10 cellular contexts compared by ENCODE assay signal in genomic region chr15:88918738-88919137, GRCh38. TPM values are rescaled to one million over a fixed set of nuclear protein-coding genes. Genes with fewer than 3 reads are reported as not detected.
DNase-seq lines count a peak whose midpoint lies in the region; ATAC-seq and TF ChIP-seq lines count a peak whose summit lies in the region.
"Had no signal": no experiment of that assay in that cellular context is flagged by ENCODE, and none has a peak within 500 bp of the region (broad histone marks: within the 10 kb centered on the region; RNA-seq: fewer than 3 reads in every experiment).

No MANE protein-coding gene starts in this region.

- no peak overlapping the region for H3K4me3 Mint-ChIP-seq in activated T-cell treated with anti-CD3 and anti-CD28 coated beads, Interleukin-2, amount 50 U/mL, for 4 hours

- H3K36me3 Mint-ChIP-seq in activated T-cell treated with anti-CD3 and anti-CD28 coated beads, Interleukin-2, amount 50 U/mL, for 4 hours (ENCODE audit: insufficient read depth), result no peaks in the 10 kb centered on the region

- peaks cover 10% of the 10 kb centered on the region for H3K4me1 Mint-ChIP-seq in activated T-cell treated with anti-CD3 and anti-CD28 coated beads, Interleukin-2, amount 50 U/mL, for 4 hours (ENCODE audit: low read depth)

- DNase-seq in activated CD4-positive, alpha-beta T cell treated with anti-CD3 and anti-CD28 coated beads, Interleukin-2, amount 50 U/mL, for 48 hours, result peak; percentile 56 to 65
- DNase-seq in activated CD4-positive, alpha-beta T cell treated with anti-CD3 and anti-CD28 coated beads, Interleukin-2, amount 50 U/mL, for 1 hour, result no peak
- DNase-seq in HK-2 (ENCODE audit: unreplicated experiment) (peak; percentile 68), kidney epithelial cell (ENCODE audit: low read depth) (peak; percentile 99), NCI-H187 (lab: John Stamatoyannopoulos, UW) (no peak), globus pallidus (ENCODE audit: low spot score) (no peak)
- no peak for DNase-seq in activated T-cell treated with anti-CD3 and anti-CD28 coated beads, Interleukin-2, amount 50 U/mL, for 4 hours
- DNase-seq: DND-41 had no signal

- no peaks in the 10 kb centered on the region for H3K27me3 ChIP-seq in kidney epithelial cell (ENCODE audit: control insufficient read depth, insufficient read depth, low read length)
- H3K27me3 ChIP-seq: ovary had no signal

- H3K27me3 Mint-ChIP-seq in activated T-cell treated with anti-CD3 and anti-CD28 coated beads, Interleukin-2, amount 50 U/mL, for 4 hours (ENCODE audit: low read depth), result peaks cover 23% of the 10 kb centered on the region

- no peaks in the 10 kb centered on the region for H3K36me3 ChIP-seq in kidney epithelial cell (ENCODE audit: control insufficient read depth, insufficient read depth, low read length)
- H3K36me3 ChIP-seq: ovary had no signal

- TF ChIP-seq CTCF in kidney epithelial cell (IDR thresholded peaks at IDR 0.05; ENCODE audit: insufficient read depth, low read length, poor library complexity, severe bottlenecking), result no peak

- H3K9me3 Mint-ChIP-seq in activated T-cell treated with anti-CD3 and anti-CD28 coated beads, Interleukin-2, amount 50 U/mL, for 4 hours, result no peaks in the 10 kb centered on the region

- H3K4me3 ChIP-seq in kidney epithelial cell (ENCODE audit: low read depth, low read length), result no peak overlapping the region
- H3K4me3 ChIP-seq: ovary had no signal

- ATAC-seq in activated T-cell treated with anti-CD3 and anti-CD28 coated beads, Interleukin-2, amount 50 U/mL, for 4 hours, result peak; percentile 88 to 89
- ATAC-seq in HG03025 (IDR thresholded peaks at IDR 0.05; ENCODE audit: low FRiP score, unreplicated experiment), result no peak

RNA-seq across cellular contexts. Expression of gene MFGE8, which starts 5.6 kb away (rescaled TPM):
- total RNA-seq in activated T-cell treated with anti-CD3 and anti-CD28 coated beads, Interleukin-2, amount 50 U/mL, for 4 hours, result 1 to 10 TPM; 4.7 to 5.7 (median 5.1) TPM
- total RNA-seq in kidney epithelial cell, result 261 and 270 TPM in 2 replicates

RNA-seq across cellular contexts. Expression of gene HAPLN3, which starts 23.4 kb away (rescaled TPM):
- 10 to 100 TPM; 67.4 to 87.5 (median 79.8) TPM for total RNA-seq in activated T-cell treated with anti-CD3 and anti-CD28 coated beads, Interleukin-2, amount 50 U/mL, for 4 hours
- 16.8 and 28.2 TPM in 2 replicates for total RNA-seq in kidney epithelial cell

Comparison
In these comparisons a context has a peak if more than half of its experiments do, and no peak if none do; other contexts are left out.
1. DNase-seq: peak in activated CD4-positive, alpha-beta T cell treated with anti-CD3 and anti-CD28 coated beads, Interleukin-2, amount 50 U/mL, for 48 hours (2 of 2), HK-2 (single experiment) and kidney epithelial cell (single experiment); none in activated CD4-positive, alpha-beta T cell treated with anti-CD3 and anti-CD28 coated beads, Interleukin-2, amount 50 U/mL, for 1 hour (single experiment), activated T-cell treated with anti-CD3 and anti-CD28 coated beads, Interleukin-2, amount 50 U/mL, for 4 hours (single experiment), NCI-H187 (0 of 2) and globus pallidus (single experiment).
2. RNA of gene MFGE8, which starts 5.6 kb away (total RNA-seq): 261 to 270 TPM in kidney epithelial cell; 4.7 to 5.7 TPM in activated T-cell treated with anti-CD3 and anti-CD28 coated beads, Interleukin-2, amount 50 U/mL, for 4 hours; every median in the first group is over 10 times any median in the second.